8 cellular contexts compared by ENCODE assay signal in the genomic region with DNA sequence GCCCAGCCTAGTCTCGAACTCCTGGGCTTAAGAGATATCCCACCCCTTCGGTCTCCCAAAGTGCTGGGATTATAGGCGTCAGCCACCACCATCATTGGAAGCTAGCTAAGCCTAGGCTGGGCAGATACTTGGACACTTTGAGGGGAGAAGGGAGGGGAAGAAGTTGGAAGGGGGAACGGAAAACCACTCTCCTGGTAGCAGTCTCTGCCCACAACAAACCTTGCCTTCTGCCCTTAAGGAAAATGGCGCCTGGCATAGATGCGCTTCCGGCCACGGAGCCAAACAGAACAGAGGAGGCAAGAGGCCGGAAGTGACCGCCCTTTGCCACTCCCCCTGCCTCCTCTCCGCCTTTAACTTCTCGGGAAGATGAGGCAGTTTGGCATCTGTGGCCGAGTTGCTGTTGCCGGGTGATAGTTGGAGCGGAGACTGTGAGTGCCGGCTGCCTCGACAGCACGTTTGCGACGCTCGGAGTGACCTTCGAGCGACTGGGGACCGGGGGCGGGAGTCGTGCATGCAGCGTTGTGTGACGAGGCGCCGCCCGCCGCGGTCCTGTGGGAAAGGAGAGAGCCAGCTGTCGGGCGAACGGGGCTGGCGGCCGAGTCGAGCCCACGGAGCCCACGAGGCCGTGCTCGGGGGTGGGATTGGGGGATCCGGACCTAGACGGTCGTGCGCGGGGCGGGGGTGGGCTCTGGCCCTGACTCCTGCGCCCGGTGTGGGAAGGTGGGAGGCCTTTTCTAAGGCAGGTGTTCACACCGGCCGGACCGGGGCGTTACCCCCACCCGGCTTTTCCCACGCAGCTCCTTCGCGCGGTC.
DNase-seq lines count a peak whose midpoint lies in the region; ATAC-seq and TF ChIP-seq lines count a peak whose summit lies in the region.

Gene MFN1, plus strand, starts transcription at position 327 of the 812 bp plus-strand sequence. CDS start 1,143 bp downstream, outside the sequence.

- peak within 1 kb of the TSS; percentile 51; the same call in 1 of the 2 replicates for H3K27ac ChIP-seq in MM.1S (ENCODE audit: low read length)

- peaks cover 40% of the 10 kb centered on the region for H3K79me2 ChIP-seq in MM.1S (ENCODE audit: low read length)

- H3K4me1 ChIP-seq in ES-I3 (ENCODE audit: insufficient read depth, low read length), result no peaks in the 10 kb centered on the region
- H3K4me1 ChIP-seq in HAP-1, result peaks cover 10% of the 10 kb centered on the region
- H3K4me1 ChIP-seq in MM.1S (ENCODE audit: low read length), result peaks cover 8% of the 10 kb centered on the region

- H3K4me2 ChIP-seq in MM.1S (ENCODE audit: low read depth, low read length), result peak within 1 kb of the TSS; percentile 75

- no peaks in the 10 kb centered on the region for H3K27me3 Mint-ChIP-seq in nephron progenitor cell (ENCODE audit: low read depth, poor library complexity)
- no peaks in the 10 kb centered on the region for H3K27me3 Mint-ChIP-seq in stimulated activated naive CD8-positive, alpha-beta T cell treated with anti-CD3 and anti-CD28 coated beads, Interleukin-15, amount 100 ng/mL, for 72 hours

- H3K4me3 Mint-ChIP-seq in nephron progenitor cell, result peak within 1 kb of the TSS; percentile 98
- peak within 1 kb of the TSS; percentile 93 to 94 for H3K4me3 Mint-ChIP-seq in stimulated activated naive CD8-positive, alpha-beta T cell treated with anti-CD3 and anti-CD28 coated beads, Interleukin-15, amount 100 ng/mL, for 72 hours

- in situ Hi-C loops in HAP-1 (cut with MboI; ENCODE audit: low sequenced_read_pairs), result no loop called here

- H3K9ac ChIP-seq in ES-I3 (ENCODE audit: low read depth, low read length) (peak within 1 kb of the TSS; percentile 94), MM.1S (ENCODE audit: low read length) (peak within 1 kb of the TSS; percentile 65)

- TF ChIP-seq CTCF in MM.1S (IDR thresholded peaks at IDR 0.05; ENCODE audit: low read length) (no peak), nephron progenitor cell (IDR thresholded peaks at IDR 0.05) (no peak)

- no peaks in the 10 kb centered on the region for H4K20me1 ChIP-seq in MM.1S (ENCODE audit: insufficient read depth, low read length)

- H3K27me3 ChIP-seq in HAP-1 (ENCODE audit: low read depth), result no peaks in the 10 kb centered on the region
- no peaks in the 10 kb centered on the region for H3K27me3 ChIP-seq in MM.1S (replicated peaks; ENCODE audit: insufficient read depth, low read length)

- H2AFZ ChIP-seq in MM.1S (ENCODE audit: low read length), result peak within 1 kb of the TSS; percentile 95

- H3K9me2 ChIP-seq in MM.1S (replicated peaks; ENCODE audit: insufficient read depth, low read length), result no peaks in the 10 kb centered on the region

- H3K4me1 Mint-ChIP-seq in nephron progenitor cell, result peaks cover 16% of the 10 kb centered on the region
- peaks cover 15% of the 10 kb centered on the region for H3K4me1 Mint-ChIP-seq in stimulated activated naive CD8-positive, alpha-beta T cell treated with anti-CD3 and anti-CD28 coated beads, Interleukin-15, amount 100 ng/mL, for 72 hours

- H3K9me3 Mint-ChIP-seq in nephron progenitor cell, result no peaks in the 10 kb centered on the region
- no peaks in the 10 kb centered on the region for H3K9me3 Mint-ChIP-seq in stimulated activated naive CD8-positive, alpha-beta T cell treated with anti-CD3 and anti-CD28 coated beads, Interleukin-15, amount 100 ng/mL, for 72 hours

- H3K9me3 ChIP-seq in ES-I3 (ENCODE audit: control insufficient read depth, insufficient read depth, low read length) (no peaks in the 10 kb centered on the region), HAP-1 (no peaks in the 10 kb centered on the region), MM.1S (replicated peaks; ENCODE audit: insufficient read depth, low read length) (no peaks in the 10 kb centered on the region)

- peaks cover 33% of the 10 kb centered on the region for H3K36me3 Mint-ChIP-seq in nephron progenitor cell (ENCODE audit: low read depth)

- H3F3A ChIP-seq in MM.1S (ENCODE audit: insufficient read depth, low read length), result peaks cover 8% of the 10 kb centered on the region; the same call in 1 of the 2 replicates

- H3K27ac Mint-ChIP-seq in nephron progenitor cell, result peak within 1 kb of the TSS; percentile 98
- H3K27ac Mint-ChIP-seq in stimulated activated naive CD8-positive, alpha-beta T cell treated with anti-CD3 and anti-CD28 coated beads, Interleukin-15, amount 100 ng/mL, for 72 hours, result peak within 1 kb of the TSS; percentile 94 to 96

- H3K36me3 ChIP-seq in ES-I3 (ENCODE audit: insufficient read depth, low read length), result no peaks in the 10 kb centered on the region
- H3K36me3 ChIP-seq in HAP-1 (replicated peaks), result peaks cover 21% of the 10 kb centered on the region
- H3K36me3 ChIP-seq in MM.1S (replicated peaks; ENCODE audit: insufficient read depth, low read length), result no peaks in the 10 kb centered on the region; the same call in 1 of the 2 replicates

- H3K4me3 ChIP-seq in HAP-1 (peak within 1 kb of the TSS; percentile 89), MM.1S (ENCODE audit: low read length) (peak within 1 kb of the TSS; percentile 89)

- DNase-seq in HAP-1 (ENCODE audit: low spot score in 2 of 2), result peak; percentile 94 to 96
- DNase-seq in MM.1S, result peak; percentile 97
- peak; percentile 69 for DNase-seq in SIG-M5 (lab: John Stamatoyannopoulos, UW)
- peak; percentile 53 for DNase-seq in activated gamma-delta T cell (lab: John Stamatoyannopoulos, UW)
- DNase-seq in fibroblast of the conjunctiva (ENCODE audit: low read depth), result peak; percentile 94
- DNase-seq in nephron progenitor cell, result peak; percentile 78
- peak; percentile 79 to 90 for DNase-seq in stimulated activated naive CD8-positive, alpha-beta T cell treated with anti-CD3 and anti-CD28 coated beads, Interleukin-15, amount 100 ng/mL, for 72 hours

- peak; percentile 98 for ATAC-seq in stimulated activated naive CD8-positive, alpha-beta T cell treated with anti-CD3 and anti-CD28 coated beads, Interleukin-15, amount 100 ng/mL, for 72 hours

Comparison
In these comparisons a context has a peak if more than half of its experiments do, and no peak if none do; other contexts are left out.
1. Peak in every context shown above with its lines: DNase-seq, ATAC-seq, H3K4me3 ChIP-seq and H3K27ac ChIP-seq.